ENCODE assay signal across 1 cellular context in the genomic region with DNA sequence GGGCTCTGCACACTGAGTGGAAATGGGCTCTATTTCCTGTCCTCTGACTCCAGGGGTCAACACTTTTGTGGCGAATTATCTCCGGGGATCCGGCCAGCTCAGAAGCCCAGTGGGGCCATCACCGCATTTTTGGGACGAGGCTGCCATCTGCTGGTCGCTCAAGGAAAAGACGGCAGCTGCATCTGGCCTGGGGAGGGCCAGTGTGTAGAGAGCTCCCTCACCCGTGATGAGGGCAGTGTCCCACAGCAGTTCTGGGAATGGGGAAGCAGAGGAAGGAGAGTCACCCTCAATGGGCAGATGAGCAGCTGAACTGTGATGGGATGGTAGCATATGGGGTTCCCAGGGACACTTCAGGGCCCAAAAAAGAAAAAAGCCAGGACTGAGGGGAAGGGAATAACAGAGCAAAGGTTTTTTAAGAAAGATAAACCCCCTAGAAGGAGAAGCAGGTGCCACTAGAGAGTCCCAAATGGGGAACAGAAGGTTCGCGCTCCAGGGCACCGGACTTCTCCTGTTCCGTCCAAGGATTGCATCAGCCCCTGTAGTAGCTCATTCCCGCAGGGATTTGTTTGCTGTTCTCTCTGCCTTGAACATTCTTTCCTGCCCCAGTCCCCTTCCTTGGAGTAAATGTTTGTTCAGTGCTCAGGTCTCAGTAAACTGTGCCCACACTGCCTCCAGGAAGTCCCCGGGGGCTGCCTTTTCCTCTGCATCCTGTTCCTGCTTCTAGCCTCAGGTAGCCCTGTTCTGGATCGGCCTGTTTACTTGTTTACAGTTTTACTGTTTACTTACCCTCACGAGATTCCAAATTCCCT.
TF ChIP-seq lines count a peak whose summit lies in the region.

No MANE protein-coding gene starts in this region.

TF ChIP-seq in K562, 482 proteins besides CTCF, POLR2A, EP300 and RAD21 (continued from another document and continues in another):
- TF ChIP-seq ZNF57 (CRISPR knock-in tag; IDR thresholded peaks at IDR 0.05) (no peak), FOS (IDR thresholded peaks at IDR 0.05; ENCODE audit: extremely low read depth, insufficient read length) (no peak), BACH1 (tag; IDR thresholded peaks at IDR 0.05) (no peak), RCOR1 (IDR thresholded peaks at IDR 0.05; ENCODE audit: borderline replicate concordance in 1 of 2, low read depth in 2 of 2, low read length in 2 of 2) (0 out of 4 replicates have a peak, but pooled peaks of 1 of the 2 experiments have one; percentile 28), XRCC4 (IDR thresholded peaks at IDR 0.05; ENCODE audit: extremely low read depth, insufficient read depth, insufficient read length) (no peak), PHB (CRISPR knock-in tag; IDR thresholded peaks at IDR 0.05) (no peak), PML (IDR thresholded peaks at IDR 0.05; ENCODE audit: low read length) (no peak), MAZ (CRISPR knock-in tag; conservative IDR thresholded peaks at IDR 0.05 in 1 of 2, IDR thresholded peaks at IDR 0.05 in 1 of 2) (peak in 1 of 2 experiments; percentile 82; a peak in 2 of 4 replicates), RFX1 (IDR thresholded peaks at IDR 0.05) (no peak), TRIM24 (IDR thresholded peaks at IDR 0.05) (no peak), FOXJ3 (CRISPR knock-in tag; IDR thresholded peaks at IDR 0.05) (no peak), JUND (IDR thresholded peaks at IDR 0.05; ENCODE audit: borderline replicate concordance, low read depth, low read length) (0 out of 2 replicates have a peak, but pooled peaks have one; percentile 17), JUND (tag; IDR thresholded peaks at IDR 0.05; ENCODE audit: borderline replicate concordance, low read depth, low read length) (no peak), ZBTB7A (IDR thresholded peaks at IDR 0.05; ENCODE audit: borderline replicate concordance, control insufficient read depth, low read depth, low read length) (no peak), STAT5B (CRISPR knock-in tag; IDR thresholded peaks at IDR 0.05) (no peak), ZSCAN29 (IDR thresholded peaks at IDR 0.05) (no peak), JUN (IDR thresholded peaks at IDR 0.05; ENCODE audit: borderline replicate concordance, low read depth, low read length) (no peak), JUN (CRISPR knock-in tag; IDR thresholded peaks at IDR 0.05; ENCODE audit: borderline replicate concordance) (no peak), OTX1 (CRISPR knock-in tag; IDR thresholded peaks at IDR 0.05) (no peak), KDM5B (IDR thresholded peaks at IDR 0.05; ENCODE audit: insufficient replicate concordance, low read depth, low read length) (no peak), RB1 (IDR thresholded peaks at IDR 0.05; ENCODE audit: low read depth) (peak; percentile 23; the same call in 1 of the 2 replicates), BHLHE40 (IDR thresholded peaks at IDR 0.05; ENCODE audit: low read length) (peak; percentile 44; the same call in 1 of the 2 replicates), FIP1L1 (IDR thresholded peaks at IDR 0.05; ENCODE audit: low read depth, low read length, poor library complexity, severe bottlenecking) (no peak), CREM (IDR thresholded peaks at IDR 0.05; ENCODE audit: low read depth) (peak; percentile 23; the same call in 1 of the 2 replicates), ZNF707 (CRISPR knock-in tag; conservative IDR thresholded peaks at IDR 0.05) (no peak), LEF1 (IDR thresholded peaks at IDR 0.05) (no peak), XRCC3 (IDR thresholded peaks at IDR 0.05) (no peak), ZNF24 (IDR thresholded peaks at IDR 0.05) (no peak), ELF2 (CRISPR knock-in tag; IDR thresholded peaks at IDR 0.05) (no peak), STAG1 (CRISPR knock-in tag; IDR thresholded peaks at IDR 0.05; ENCODE audit: borderline replicate concordance) (peak; percentile 98), ZNF644 (tag; IDR thresholded peaks at IDR 0.05; ENCODE audit: low read depth) (no peak), TCFL5 (CRISPR knock-in tag; conservative IDR thresholded peaks at IDR 0.05) (no peak), RBM15 (IDR thresholded peaks at IDR 0.05; ENCODE audit: insufficient read depth, low read length) (no peak), CTBP1 (IDR thresholded peaks at IDR 0.05; ENCODE audit: borderline replicate concordance) (peak; percentile 28; the same call in 1 of the 2 replicates), PHB2 (IDR thresholded peaks at IDR 0.05; ENCODE audit: low read depth) (no peak), KLF10 (CRISPR knock-in tag; IDR thresholded peaks at IDR 0.05) (no peak), ZNF695 (CRISPR knock-in tag; IDR thresholded peaks at IDR 0.05) (no peak), EGR1 (conservative IDR thresholded peaks at IDR 0.05) (no peak), ZFP36 (IDR thresholded peaks at IDR 0.05; ENCODE audit: low read depth, low read length, partially characterized antibody) (peak; percentile 47)
- TF ChIP-seq, protein P1, sequence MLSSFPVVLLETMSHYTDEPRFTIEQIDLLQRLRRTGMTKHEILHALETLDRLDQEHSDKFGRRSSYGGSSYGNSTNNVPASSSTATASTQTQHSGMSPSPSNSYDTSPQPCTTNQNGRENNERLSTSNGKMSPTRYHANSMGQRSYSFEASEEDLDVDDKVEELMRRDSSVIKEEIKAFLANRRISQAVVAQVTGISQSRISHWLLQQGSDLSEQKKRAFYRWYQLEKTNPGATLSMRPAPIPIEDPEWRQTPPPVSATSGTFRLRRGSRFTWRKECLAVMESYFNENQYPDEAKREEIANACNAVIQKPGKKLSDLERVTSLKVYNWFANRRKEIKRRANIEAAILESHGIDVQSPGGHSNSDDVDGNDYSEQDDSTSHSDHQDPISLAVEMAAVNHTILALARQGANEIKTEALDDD (IDR thresholded peaks at IDR 0.05) = no peak
- TF ChIP-seq, protein P2, sequence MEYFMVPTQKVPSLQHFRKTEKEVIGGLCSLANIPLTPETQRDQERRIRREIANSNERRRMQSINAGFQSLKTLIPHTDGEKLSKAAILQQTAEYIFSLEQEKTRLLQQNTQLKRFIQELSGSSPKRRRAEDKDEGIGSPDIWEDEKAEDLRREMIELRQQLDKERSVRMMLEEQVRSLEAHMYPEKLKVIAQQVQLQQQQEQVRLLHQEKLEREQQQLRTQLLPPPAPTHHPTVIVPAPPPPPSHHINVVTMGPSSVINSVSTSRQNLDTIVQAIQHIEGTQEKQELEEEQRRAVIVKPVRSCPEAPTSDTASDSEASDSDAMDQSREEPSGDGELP (CRISPR knock-in tag; IDR thresholded peaks at IDR 0.05; ENCODE audit: borderline replicate concordance) = peak; percentile 30; the same call in 1 of the 2 replicates
- TF ChIP-seq, protein P3, sequence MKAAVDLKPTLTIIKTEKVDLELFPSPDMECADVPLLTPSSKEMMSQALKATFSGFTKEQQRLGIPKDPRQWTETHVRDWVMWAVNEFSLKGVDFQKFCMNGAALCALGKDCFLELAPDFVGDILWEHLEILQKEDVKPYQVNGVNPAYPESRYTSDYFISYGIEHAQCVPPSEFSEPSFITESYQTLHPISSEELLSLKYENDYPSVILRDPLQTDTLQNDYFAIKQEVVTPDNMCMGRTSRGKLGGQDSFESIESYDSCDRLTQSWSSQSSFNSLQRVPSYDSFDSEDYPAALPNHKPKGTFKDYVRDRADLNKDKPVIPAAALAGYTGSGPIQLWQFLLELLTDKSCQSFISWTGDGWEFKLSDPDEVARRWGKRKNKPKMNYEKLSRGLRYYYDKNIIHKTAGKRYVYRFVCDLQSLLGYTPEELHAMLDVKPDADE (conservative IDR thresholded peaks at IDR 0.05; ENCODE audit: control insufficient read depth, low read depth, low read length) = no peak
- TF ChIP-seq, protein P4, sequence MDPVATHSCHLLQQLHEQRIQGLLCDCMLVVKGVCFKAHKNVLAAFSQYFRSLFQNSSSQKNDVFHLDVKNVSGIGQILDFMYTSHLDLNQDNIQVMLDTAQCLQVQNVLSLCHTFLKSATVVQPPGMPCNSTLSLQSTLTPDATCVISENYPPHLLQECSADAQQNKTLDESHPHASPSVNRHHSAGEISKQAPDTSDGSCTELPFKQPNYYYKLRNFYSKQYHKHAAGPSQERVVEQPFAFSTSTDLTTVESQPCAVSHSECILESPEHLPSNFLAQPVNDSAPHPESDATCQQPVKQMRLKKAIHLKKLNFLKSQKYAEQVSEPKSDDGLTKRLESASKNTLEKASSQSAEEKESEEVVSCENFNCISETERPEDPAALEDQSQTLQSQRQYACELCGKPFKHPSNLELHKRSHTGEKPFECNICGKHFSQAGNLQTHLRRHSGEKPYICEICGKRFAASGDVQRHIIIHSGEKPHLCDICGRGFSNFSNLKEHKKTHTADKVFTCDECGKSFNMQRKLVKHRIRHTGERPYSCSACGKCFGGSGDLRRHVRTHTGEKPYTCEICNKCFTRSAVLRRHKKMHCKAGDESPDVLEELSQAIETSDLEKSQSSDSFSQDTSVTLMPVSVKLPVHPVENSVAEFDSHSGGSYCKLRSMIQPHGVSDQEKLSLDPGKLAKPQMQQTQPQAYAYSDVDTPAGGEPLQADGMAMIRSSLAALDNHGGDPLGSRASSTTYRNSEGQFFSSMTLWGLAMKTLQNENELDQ (CRISPR knock-in tag; IDR thresholded peaks at IDR 0.05; ENCODE audit: borderline replicate concordance) = no peak
- TF ChIP-seq, protein P5, sequence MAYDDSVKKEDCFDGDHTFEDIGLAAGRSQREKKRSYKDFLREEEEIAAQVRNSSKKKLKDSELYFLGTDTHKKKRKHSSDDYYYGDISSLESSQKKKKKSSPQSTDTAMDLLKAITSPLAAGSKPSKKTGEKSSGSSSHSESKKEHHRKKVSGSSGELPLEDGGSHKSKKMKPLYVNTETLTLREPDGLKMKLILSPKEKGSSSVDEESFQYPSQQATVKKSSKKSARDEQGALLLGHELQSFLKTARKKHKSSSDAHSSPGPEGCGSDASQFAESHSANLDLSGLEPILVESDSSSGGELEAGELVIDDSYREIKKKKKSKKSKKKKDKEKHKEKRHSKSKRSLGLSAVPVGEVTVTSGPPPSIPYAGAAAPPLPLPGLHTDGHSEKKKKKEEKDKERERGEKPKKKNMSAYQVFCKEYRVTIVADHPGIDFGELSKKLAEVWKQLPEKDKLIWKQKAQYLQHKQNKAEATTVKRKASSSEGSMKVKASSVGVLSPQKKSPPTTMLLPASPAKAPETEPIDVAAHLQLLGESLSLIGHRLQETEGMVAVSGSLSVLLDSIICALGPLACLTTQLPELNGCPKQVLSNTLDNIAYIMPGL (CRISPR knock-in tag; IDR thresholded peaks at IDR 0.05) = no peak
- TF ChIP-seq, protein P6, sequence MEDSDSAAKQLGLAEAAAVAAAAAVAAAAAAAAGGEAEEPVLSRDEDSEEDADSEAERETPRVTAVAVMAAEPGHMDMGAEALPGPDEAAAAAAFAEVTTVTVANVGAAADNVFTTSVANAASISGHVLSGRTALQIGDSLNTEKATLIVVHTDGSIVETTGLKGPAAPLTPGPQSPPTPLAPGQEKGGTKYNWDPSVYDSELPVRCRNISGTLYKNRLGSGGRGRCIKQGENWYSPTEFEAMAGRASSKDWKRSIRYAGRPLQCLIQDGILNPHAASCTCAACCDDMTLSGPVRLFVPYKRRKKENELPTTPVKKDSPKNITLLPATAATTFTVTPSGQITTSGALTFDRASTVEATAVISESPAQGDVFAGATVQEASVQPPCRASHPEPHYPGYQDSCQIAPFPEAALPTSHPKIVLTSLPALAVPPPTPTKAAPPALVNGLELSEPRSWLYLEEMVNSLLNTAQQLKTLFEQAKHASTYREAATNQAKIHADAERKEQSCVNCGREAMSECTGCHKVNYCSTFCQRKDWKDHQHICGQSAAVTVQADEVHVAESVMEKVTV (CRISPR knock-in tag; IDR thresholded peaks at IDR 0.05) = peak; percentile 64
- TF ChIP-seq, protein P7, sequence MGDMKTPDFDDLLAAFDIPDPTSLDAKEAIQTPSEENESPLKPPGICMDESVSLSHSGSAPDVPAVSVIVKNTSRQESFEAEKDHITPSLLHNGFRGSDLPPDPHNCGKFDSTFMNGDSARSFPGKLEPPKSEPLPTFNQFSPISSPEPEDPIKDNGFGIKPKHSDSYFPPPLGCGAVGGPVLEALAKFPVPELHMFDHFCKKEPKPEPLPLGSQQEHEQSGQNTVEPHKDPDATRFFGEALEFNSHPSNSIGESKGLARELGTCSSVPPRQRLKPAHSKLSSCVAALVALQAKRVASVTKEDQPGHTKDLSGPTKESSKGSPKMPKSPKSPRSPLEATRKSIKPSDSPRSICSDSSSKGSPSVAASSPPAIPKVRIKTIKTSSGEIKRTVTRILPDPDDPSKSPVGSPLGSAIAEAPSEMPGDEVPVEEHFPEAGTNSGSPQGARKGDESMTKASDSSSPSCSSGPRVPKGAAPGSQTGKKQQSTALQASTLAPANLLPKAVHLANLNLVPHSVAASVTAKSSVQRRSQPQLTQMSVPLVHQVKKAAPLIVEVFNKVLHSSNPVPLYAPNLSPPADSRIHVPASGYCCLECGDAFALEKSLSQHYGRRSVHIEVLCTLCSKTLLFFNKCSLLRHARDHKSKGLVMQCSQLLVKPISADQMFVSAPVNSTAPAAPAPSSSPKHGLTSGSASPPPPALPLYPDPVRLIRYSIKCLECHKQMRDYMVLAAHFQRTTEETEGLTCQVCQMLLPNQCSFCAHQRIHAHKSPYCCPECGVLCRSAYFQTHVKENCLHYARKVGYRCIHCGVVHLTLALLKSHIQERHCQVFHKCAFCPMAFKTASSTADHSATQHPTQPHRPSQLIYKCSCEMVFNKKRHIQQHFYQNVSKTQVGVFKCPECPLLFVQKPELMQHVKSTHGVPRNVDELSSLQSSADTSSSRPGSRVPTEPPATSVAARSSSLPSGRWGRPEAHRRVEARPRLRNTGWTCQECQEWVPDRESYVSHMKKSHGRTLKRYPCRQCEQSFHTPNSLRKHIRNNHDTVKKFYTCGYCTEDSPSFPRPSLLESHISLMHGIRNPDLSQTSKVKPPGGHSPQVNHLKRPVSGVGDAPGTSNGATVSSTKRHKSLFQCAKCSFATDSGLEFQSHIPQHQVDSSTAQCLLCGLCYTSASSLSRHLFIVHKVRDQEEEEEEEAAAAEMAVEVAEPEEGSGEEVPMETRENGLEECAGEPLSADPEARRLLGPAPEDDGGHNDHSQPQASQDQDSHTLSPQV (IDR thresholded peaks at IDR 0.05) = no peak
- TF ChIP-seq, protein P8, sequence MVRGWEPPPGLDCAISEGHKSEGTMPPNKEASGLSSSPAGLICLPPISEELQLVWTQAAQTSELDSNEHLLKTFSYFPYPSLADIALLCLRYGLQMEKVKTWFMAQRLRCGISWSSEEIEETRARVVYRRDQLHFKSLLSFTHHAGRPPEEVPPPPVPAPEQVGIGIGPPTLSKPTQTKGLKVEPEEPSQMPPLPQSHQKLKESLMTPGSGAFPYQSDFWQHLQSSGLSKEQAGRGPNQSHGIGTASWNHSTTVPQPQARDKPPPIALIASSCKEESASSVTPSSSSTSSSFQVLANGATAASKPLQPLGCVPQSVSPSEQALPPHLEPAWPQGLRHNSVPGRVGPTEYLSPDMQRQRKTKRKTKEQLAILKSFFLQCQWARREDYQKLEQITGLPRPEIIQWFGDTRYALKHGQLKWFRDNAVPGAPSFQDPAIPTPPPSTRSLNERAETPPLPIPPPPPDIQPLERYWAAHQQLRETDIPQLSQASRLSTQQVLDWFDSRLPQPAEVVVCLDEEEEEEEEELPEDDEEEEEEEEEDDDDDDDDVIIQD (CRISPR knock-in tag; IDR thresholded peaks at IDR 0.05) = no peak
